Comparison of ENCODE assay signal across 14 cellular contexts in the genomic region with DNA sequence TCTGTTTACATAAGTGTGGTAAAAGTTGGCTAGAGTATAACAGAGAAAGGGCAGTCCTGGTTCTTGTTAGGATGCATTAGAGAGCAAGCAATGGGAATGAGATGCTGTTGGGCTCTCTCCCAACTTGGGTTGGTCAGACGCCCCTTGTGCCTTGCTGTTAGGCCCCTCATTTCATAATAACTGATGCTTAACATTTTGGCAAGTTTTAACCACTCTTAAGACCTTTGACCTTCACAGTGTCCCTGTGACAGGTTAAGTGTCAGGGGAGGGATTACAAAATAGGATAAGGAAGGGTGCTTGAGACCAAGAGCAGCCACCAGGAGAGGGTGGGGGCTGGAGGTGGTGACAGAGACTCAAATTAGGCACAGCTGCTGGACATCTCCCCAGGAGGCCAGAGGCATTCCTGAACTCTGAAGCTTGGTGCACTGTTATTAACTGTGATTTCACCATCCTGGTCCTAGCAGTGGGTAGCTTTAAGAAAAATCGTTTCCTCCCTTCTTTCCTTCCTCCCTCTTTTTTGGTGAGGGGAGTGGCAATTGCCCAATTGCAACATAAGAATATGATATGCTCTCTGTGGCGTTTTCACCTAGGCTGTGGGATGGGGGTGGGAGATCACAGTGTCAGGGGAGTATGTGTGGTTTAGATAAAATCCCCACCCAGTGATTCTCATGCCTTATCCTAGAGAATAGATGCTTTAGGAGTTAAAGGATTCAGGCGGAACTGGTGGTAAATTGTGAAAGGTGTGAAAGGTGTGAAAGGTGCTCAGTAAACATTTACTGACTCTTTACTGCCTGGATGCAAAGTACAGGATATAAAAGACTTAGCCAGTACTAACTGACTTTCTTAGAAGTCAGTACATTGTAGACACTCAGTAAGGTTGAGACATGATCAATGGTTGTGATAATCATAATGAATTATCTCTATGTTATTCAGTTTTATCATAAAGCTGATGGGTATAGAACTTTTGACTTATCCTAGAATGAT.
A peak's percentile ranks its signal among the peaks of the same experiment; 100 is the strongest.
DNase-seq lines count a peak whose midpoint lies in the region; ATAC-seq, FAIRE-seq and TF ChIP-seq lines count a peak whose summit lies in the region.
"Had no signal": no experiment of that assay in that cellular context is flagged by ENCODE, and none has a peak within 500 bp of the region (broad histone marks: within the 10 kb centered on the region; RNA-seq: fewer than 3 reads in every experiment).

No MANE protein-coding gene starts in this region.

- TF ChIP-seq EP300 in A549 (IDR thresholded peaks at IDR 0.05) = no peak

- H3K27ac ChIP-seq in A549 = peak overlapping the region; percentile 34 to 51; a peak in 4 of 6 replicates

- no peaks in the 10 kb centered on the region for H3K9me3 Mint-ChIP-seq in nephron progenitor cell
- H3K9me3 Mint-ChIP-seq: natural killer cell treated with Interleukin-12 subunit alpha and Interleukin-12 subunit beta and Interleukin-15 and Interleukin-18, amount 100 ng/mL, for 72 hours had no signal

- CTCF ChIA-PET in A549 (lab: Yijun Ruan, JAX) = interaction anchor here (0.6 to 2.5 kb wide), 7 partner anchors 21 to 798 kb away, joined by 3 to 8 read pairs (median 4); no protein-coding TSS in a partner anchor

- 55% methylated on average over 4 of the region's 4 CpGs for whole genome bisulfite sequencing in A549 (ENCODE audit: missing lambda C conversion rate)

- H3K4me3 ChIP-seq in A549 = no peak overlapping the region
- no peak overlapping the region for H3K4me3 ChIP-seq in fibroblast of pulmonary artery (replicated peaks; ENCODE audit: low read depth, low read length)

- no peaks in the 10 kb centered on the region for H3K9me3 ChIP-seq in A549

- peak overlapping the region; percentile 13 for H3K27ac Mint-ChIP-seq in nephron progenitor cell
- H3K27ac Mint-ChIP-seq: natural killer cell treated with Interleukin-12 subunit alpha and Interleukin-12 subunit beta and Interleukin-15 and Interleukin-18, amount 100 ng/mL, for 72 hours had no signal

- H3K4me1 Mint-ChIP-seq in nephron progenitor cell = peaks cover 35% of the 10 kb centered on the region

- no peak for FAIRE-seq in A549 (lab: Jason Lieb, UNC)

- no peak for TF ChIP-seq POLR2A in A549 (IDR thresholded peaks at IDR 0.05; ENCODE audit: low read length)

- DNase-seq in A549 (ENCODE audit: low read depth in 1 of 2, low spot score in 1 of 2) (no peak), LHCN-M2 (ENCODE audit: low read depth) (peak; percentile 50), fibroblast of pulmonary artery (ENCODE audit: low read depth) (peak; percentile 73), nephron progenitor cell (peak; percentile 3), NCI-H510A (lab: John Stamatoyannopoulos, UW) (no peak)
- DNase-seq in activated T-cell treated with anti-CD3 and anti-CD28 coated beads, Interleukin-2, amount 50 U/mL, for 1 hour = no peak
- DNase-seq: activated CD4-positive, alpha-beta T cell treated with anti-CD3 and anti-CD28 coated beads, Interleukin-2, amount 50 U/mL, for 48 hours; activated naive CD4-positive, alpha-beta T cell treated with anti-CD3 and anti-CD28 coated beads, Interleukin-2, amount 50 U/mL, for 16 hours; effector CD4-positive, alpha-beta T cell; NCI-H1105 treated with DMSO at 0.1 percent for 48 hours; stimulated activated naive CD4-positive, alpha-beta T cell had no signal

- H3K4me3 Mint-ChIP-seq in nephron progenitor cell = no peak overlapping the region
- H3K4me3 Mint-ChIP-seq: natural killer cell treated with Interleukin-12 subunit alpha and Interleukin-12 subunit beta and Interleukin-15 and Interleukin-18, amount 100 ng/mL, for 72 hours had no signal

- TF ChIP-seq CTCF in A549 (IDR thresholded peaks at IDR 0.05) (no peak), fibroblast of pulmonary artery (IDR thresholded peaks at IDR 0.05; ENCODE audit: low read length, missing control alignments) (no peak), nephron progenitor cell (IDR thresholded peaks at IDR 0.05) (no peak)

- peak overlapping the region; percentile 43 for H3K4me2 ChIP-seq in A549

- H3K36me3 Mint-ChIP-seq in nephron progenitor cell (ENCODE audit: low read depth) = no peaks in the 10 kb centered on the region
- H3K36me3 Mint-ChIP-seq: natural killer cell treated with Interleukin-12 subunit alpha and Interleukin-12 subunit beta and Interleukin-15 and Interleukin-18, amount 100 ng/mL, for 72 hours had no signal

- H3K4me1 ChIP-seq in A549 = peaks cover 56% of the 10 kb centered on the region

- peak in 1 of 2 experiments; percentile 28; a peak in 2 of 6 replicates for ATAC-seq in A549
- ATAC-seq in HG03342 (IDR thresholded peaks at IDR 0.05; ENCODE audit: unreplicated experiment) = no peak
- no peak for ATAC-seq in HG02623 (IDR thresholded peaks at IDR 0.05; ENCODE audit: unreplicated experiment)
- ATAC-seq: natural killer cell treated with Interleukin-12 subunit alpha and Interleukin-12 subunit beta and Interleukin-15 and Interleukin-18, amount 100 ng/mL, for 72 hours had no signal

- TF ChIP-seq RAD21 in A549 (conservative IDR thresholded peaks at IDR 0.05 in 1 of 2, IDR thresholded peaks at IDR 0.05 in 1 of 2) = no peak

- H3K27me3 Mint-ChIP-seq in nephron progenitor cell (ENCODE audit: low read depth, poor library complexity) = peaks cover 7% of the 10 kb centered on the region
- H3K27me3 Mint-ChIP-seq: natural killer cell treated with Interleukin-12 subunit alpha and Interleukin-12 subunit beta and Interleukin-15 and Interleukin-18, amount 100 ng/mL, for 72 hours had no signal

- POLR2A ChIA-PET in A549 (lab: Yijun Ruan, JAX) = no interaction called here

TF ChIP-seq in A549, 52 proteins besides CTCF, POLR2A, EP300 and RAD21:
- TF ChIP-seq TFCP2L1 (CRISPR knock-in tag; IDR thresholded peaks at IDR 0.05) (no peak), HOXB13 (CRISPR knock-in tag; IDR thresholded peaks at IDR 0.05; ENCODE audit: low read depth) (no peak), RARB (CRISPR knock-in tag; IDR thresholded peaks at IDR 0.05) (no peak), KDM1A (IDR thresholded peaks at IDR 0.05; ENCODE audit: low read depth) (no peak), ESRRA (IDR thresholded peaks at IDR 0.05; ENCODE audit: borderline replicate concordance, low read length) (no peak), CEBPB (IDR thresholded peaks at IDR 0.05) (0 out of 4 replicates have a peak, but pooled peaks of 1 of the 2 experiments have one; percentile 8), CHD2 (IDR thresholded peaks at IDR 0.05; ENCODE audit: low read length, partially characterized antibody) (no peak)

Comparison
In these comparisons a context has a peak if more than half of its experiments do, and no peak if none do; other contexts are left out.
1. DNase-seq: peak in LHCN-M2 (single experiment), fibroblast of pulmonary artery (single experiment) and nephron progenitor cell (single experiment); none in A549 (0 of 2), activated T-cell treated with anti-CD3 and anti-CD28 coated beads, Interleukin-2, amount 50 U/mL, for 1 hour (single experiment) and NCI-H510A (single experiment).